Comparison of ENCODE assay signal across 28 cellular contexts in genomic region chr2:217305882-217306281, GRCh38.
"Had no signal": no experiment of that assay in that cellular context is flagged by ENCODE, and none has a peak within 500 bp of the region (broad histone marks: within the 10 kb centered on the region; RNA-seq: fewer than 3 reads in every experiment).

No MANE protein-coding gene starts in this region.

- FAIRE-seq: small intestine, urothelium cell line had no signal

- H3K27me3 Mint-ChIP-seq: progenitor cell of endocrine pancreas had no signal

- DNase-seq: occipital lobe; ovary; posterior cingulate gyrus; psoas muscle; right cardiac atrium; right lobe of liver; sigmoid colon; small intestine; stimulated activated CD4-positive, alpha-beta T cell treated with anti-CD3 and anti-CD28 coated beads, Interleukin-15, amount 100 ng/mL, for 24 hours; stimulated activated CD4-positive, alpha-beta T cell treated with anti-CD3 and anti-CD28 coated beads, Interleukin-2, amount 100 ng/mL, for 24 hours; stimulated activated CD4-positive, alpha-beta T cell treated with anti-CD3 and anti-CD28 coated beads, Interleukin-2, amount 100 ng/mL, for 48 hours; stimulated activated CD4-positive, alpha-beta T cell treated with anti-CD3 and anti-CD28 coated beads, Interleukin-4, amount 100 ng/mL, for 24 hours; stimulated activated naive B cell treated with anti-CD40 and anti-IgM and Interleukin-4, amounts not matched to agents 10 μg/mL and 1 μg/mL and 100 μg/mL, for 72 hours; stimulated activated naive CD4-positive, alpha-beta T cell treated with Interleukin-2 at 50 U/mL for 16 hours; stomach; thyroid gland; trophoblast cell; upper lobe of left lung had no signal

- H3K4me1 ChIP-seq: neural progenitor cell, parathyroid adenoma, psoas muscle, thyroid gland, tibial nerve, upper lobe of left lung, vagina had no signal

- H3K36me3 Mint-ChIP-seq: neural progenitor cell; stimulated activated effector memory CD8-positive, alpha-beta T cell treated with anti-CD3 and anti-CD28 coated beads, Interleukin-12 subunit alpha, Interleukin-12 subunit beta, amount 100 ng/mL, for 72 hours had no signal

- H3K9ac ChIP-seq: neural progenitor cell, parathyroid adenoma had no signal

- H3K27ac ChIP-seq: neural progenitor cell, ovary, parathyroid adenoma, psoas muscle, right lobe of liver, sigmoid colon, stomach, thoracic aorta, thyroid gland, tibial nerve, upper lobe of left lung, vagina had no signal

- H3K9me3 Mint-ChIP-seq: stimulated activated effector memory CD8-positive, alpha-beta T cell treated with anti-CD3 and anti-CD28 coated beads, Interleukin-12 subunit alpha, Interleukin-12 subunit beta, amount 100 ng/mL, for 72 hours had no signal

- H3K27me3 ChIP-seq: neural progenitor cell, ovary, right lobe of liver, sigmoid colon, stomach, thyroid gland, tibial nerve, upper lobe of left lung, vagina had no signal

- H2AFZ ChIP-seq: neural progenitor cell, parathyroid adenoma had no signal

- ATAC-seq: psoas muscle; right cardiac atrium; right lobe of liver; stimulated activated effector memory CD8-positive, alpha-beta T cell treated with anti-CD3 and anti-CD28 coated beads, Interleukin-12 subunit alpha, Interleukin-12 subunit beta, amount 100 ng/mL, for 72 hours; stimulated activated naive B cell treated with anti-CD40 and anti-IgM and Interleukin-4, amounts not matched to agents 10 μg/mL and 1 μg/mL and 100 μg/mL, for 72 hours had no signal

- H3K36me3 ChIP-seq: neural progenitor cell, ovary, right lobe of liver, sigmoid colon, stomach, thoracic aorta, thyroid gland, tibial nerve, upper lobe of left lung, vagina had no signal

- H3K79me2 ChIP-seq: parathyroid adenoma had no signal

- H3K9me3 ChIP-seq: ovary, psoas muscle, right lobe of liver, sigmoid colon, stomach, thoracic aorta, thyroid gland, tibial nerve, upper lobe of left lung, vagina had no signal

- H3K4me1 Mint-ChIP-seq: neural progenitor cell; stimulated activated effector memory CD8-positive, alpha-beta T cell treated with anti-CD3 and anti-CD28 coated beads, Interleukin-12 subunit alpha, Interleukin-12 subunit beta, amount 100 ng/mL, for 72 hours; stimulated activated naive B cell treated with anti-CD40 and anti-IgM and Interleukin-4, amounts not matched to agents 10 μg/mL and 1 μg/mL and 100 μg/mL, for 72 hours had no signal

- H3K27ac Mint-ChIP-seq: nephron; neural progenitor cell; progenitor cell of endocrine pancreas; stimulated activated effector memory CD8-positive, alpha-beta T cell treated with anti-CD3 and anti-CD28 coated beads, Interleukin-12 subunit alpha, Interleukin-12 subunit beta, amount 100 ng/mL, for 72 hours; stimulated activated naive B cell treated with anti-CD40 and anti-IgM and Interleukin-4, amounts not matched to agents 10 μg/mL and 1 μg/mL and 100 μg/mL, for 72 hours; stimulated activated naive CD8-positive, alpha-beta T cell treated with anti-CD3 and anti-CD28 coated beads, Interleukin-15, Interleukin-2, amounts not matched to agents 100 ng/mL and 50 ng/mL, for 24 hours had no signal

- H3K4me3 Mint-ChIP-seq: nephron; neural progenitor cell; stimulated activated effector memory CD8-positive, alpha-beta T cell treated with anti-CD3 and anti-CD28 coated beads, Interleukin-12 subunit alpha, Interleukin-12 subunit beta, amount 100 ng/mL, for 72 hours; stimulated activated naive B cell treated with anti-CD40 and anti-IgM and Interleukin-4, amounts not matched to agents 10 μg/mL and 1 μg/mL and 100 μg/mL, for 72 hours; stimulated activated naive CD8-positive, alpha-beta T cell treated with anti-CD3 and anti-CD28 coated beads, Interleukin-15, Interleukin-2, amounts not matched to agents 100 ng/mL and 50 ng/mL, for 24 hours had no signal

- H3K4me2 ChIP-seq: neural progenitor cell had no signal

- H3K4me3 ChIP-seq: neural progenitor cell, ovary, psoas muscle, right lobe of liver, sigmoid colon, stomach, thoracic aorta, thyroid gland, tibial nerve, upper lobe of left lung, vagina had no signal
